17 cellular contexts compared by ENCODE assay signal in genomic region chr1:201640624-201641023, GRCh38.
DNase-seq lines count a peak whose midpoint lies in the region; ATAC-seq and TF ChIP-seq lines count a peak whose summit lies in the region.
"Had no signal": no experiment of that assay in that cellular context is flagged by ENCODE, and none has a peak within 500 bp of the region (broad histone marks: within the 10 kb centered on the region; RNA-seq: fewer than 3 reads in every experiment).

No MANE protein-coding gene starts in this region.

- H3K4me1 ChIP-seq in lung (ENCODE audit: control insufficient read depth in 2 of 2, insufficient read depth in 2 of 2, low read length in 2 of 2) (peaks cover 9 to 19% of the 10 kb centered on the region in 2 donors), uterus (no peaks in the 10 kb centered on the region)

- H3K27me3 ChIP-seq in lung (ENCODE audit: control insufficient read depth, insufficient read depth): no peaks in the 10 kb centered on the region
- H3K27me3 ChIP-seq in uterus: no peaks in the 10 kb centered on the region

- H3K36me3 ChIP-seq in lung (ENCODE audit: control insufficient read depth in 2 of 2, insufficient read depth in 2 of 2, low read length in 2 of 2) (peaks cover 0 to 5% of the 10 kb centered on the region in 2 donors), uterus (no peaks in the 10 kb centered on the region)
- H3K36me3 ChIP-seq: WERI-Rb-1 had no signal

- H3K27ac ChIP-seq in lung (ENCODE audit: low read depth in 1 of 2, low read length in 1 of 2) (no peak overlapping the region), uterus (peak overlapping the region; percentile 54 to 61)
- H3K27ac ChIP-seq: 22Rv1, WERI-Rb-1 had no signal

- DNase-seq in NCI-H1694 treated with DMSO at 0.1 percent for 48 hours (lab: John Stamatoyannopoulos, UW): peak; percentile 24
- DNase-seq in NCI-H1694 (lab: John Stamatoyannopoulos, UW): no peak
- DNase-seq in fibroblast of mammary gland (ENCODE audit: low read depth): peak; percentile 98
- DNase-seq in lung (ENCODE audit: low spot score): no peak
- DNase-seq in uterus: peak; percentile 71 to 77
- no peak for DNase-seq in NCI-H1436 (lab: John Stamatoyannopoulos, UW)
- DNase-seq in NCI-H1930 (lab: John Stamatoyannopoulos, UW): no peak
- DNase-seq: activated CD8-positive, alpha-beta memory T cell treated with anti-CD3 and anti-CD28 coated beads for 24 hours; foreskin melanocyte; GF-D8; Kasumi-1; NCI-H526 treated with DMSO at 0.1 percent for 48 hours; stimulated activated naive CD8-positive, alpha-beta T cell treated with anti-CD3 and anti-CD28 coated beads, Interleukin-15, amount 100 ng/mL, for 72 hours; WERI-Rb-1 had no signal

- no peak for TF ChIP-seq CTCF in fibroblast of mammary gland (conservative IDR thresholded peaks at IDR 0.05; ENCODE audit: control insufficient read depth, insufficient read depth, low read depth, low read length)
- TF ChIP-seq CTCF in lung (IDR thresholded peaks at IDR 0.05; ENCODE audit: control extremely low read depth, extremely low read depth): no peak
- no peak for TF ChIP-seq CTCF in uterus (IDR thresholded peaks at IDR 0.05)

- 80 to 87% methylated on average over 6 of the region's 6 CpGs for WGBS in lung, 2 donors

- intact Hi-C loops in uterus (cut with DNase I; ENCODE audit: low total_unique reads): no loop called here

- TF ChIP-seq POLR2A in uterus (IDR thresholded peaks at IDR 0.05): no peak

- peak; percentile 60 for ATAC-seq in lung (ENCODE audit: insufficient read depth, low FRiP score)
- ATAC-seq in GM19023 (IDR thresholded peaks at IDR 0.05; ENCODE audit: unreplicated experiment): no peak
- ATAC-seq: Panc1; stimulated activated naive CD8-positive, alpha-beta T cell treated with anti-CD3 and anti-CD28 coated beads, Interleukin-15, amount 100 ng/mL, for 72 hours had no signal

- H3K9me3 ChIP-seq in lung (ENCODE audit: control insufficient read depth in 2 of 2, insufficient read depth in 1 of 2, low read length in 1 of 2) (no peaks in the 10 kb centered on the region), uterus (no peaks in the 10 kb centered on the region)

- H3K4me3 ChIP-seq in fibroblast of mammary gland (ENCODE audit: control insufficient read depth, low read depth, low read length) (no peak overlapping the region), lung (no peak overlapping the region), uterus (no peak overlapping the region)

Comparison
In these comparisons a context has a peak if more than half of its experiments do, and no peak if none do; other contexts are left out.
1. DNase-seq: peak in NCI-H1694 treated with DMSO at 0.1 percent for 48 hours (single experiment), fibroblast of mammary gland (single experiment) and uterus (2 of 2); none in NCI-H1694 (single experiment), lung (single experiment), NCI-H1436 (single experiment) and NCI-H1930 (0 of 2).
2. H3K27ac ChIP-seq: peak in uterus (2 of 2); none in lung (0 of 2).